Comparison of ENCODE assay signal across 1 cellular context in the genomic region with DNA sequence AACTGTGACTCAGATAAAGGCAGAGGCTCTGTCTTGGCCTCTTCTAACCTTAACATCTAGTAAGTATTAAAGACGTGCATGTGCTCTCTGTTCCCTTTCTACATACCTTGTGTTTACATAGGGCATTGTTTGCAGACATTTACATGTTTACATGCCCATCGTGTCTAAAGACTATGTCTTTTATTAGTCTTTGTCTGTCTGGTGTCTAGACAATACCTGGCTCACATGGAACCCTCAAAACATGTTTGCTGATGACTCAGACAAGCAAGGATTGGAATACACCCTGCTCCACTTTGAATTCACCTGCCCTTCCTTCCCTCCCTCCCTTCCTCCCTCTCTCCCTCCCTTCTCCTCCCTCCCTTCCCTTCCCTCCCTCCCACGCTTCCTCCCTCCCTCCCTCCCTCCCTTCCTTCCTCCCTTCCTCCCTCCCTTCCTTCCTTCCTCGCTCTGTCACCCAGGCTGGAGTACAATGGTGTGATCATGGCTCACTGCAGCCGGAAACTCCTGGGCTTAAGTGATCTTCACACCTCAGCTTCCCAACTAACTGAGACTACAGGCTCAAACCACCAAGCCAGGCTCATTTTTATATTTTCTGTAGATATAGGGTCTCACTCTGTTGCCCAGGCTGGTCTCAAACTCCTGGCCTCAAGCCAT.
TF ChIP-seq lines count a peak whose summit lies in the region.

No MANE protein-coding gene starts in this region.

TF ChIP-seq in HepG2, 621 proteins besides CTCF, POLR2A, EP300 and RAD21 (continued from another document and continues in another):
- TF ChIP-seq, protein P1, sequence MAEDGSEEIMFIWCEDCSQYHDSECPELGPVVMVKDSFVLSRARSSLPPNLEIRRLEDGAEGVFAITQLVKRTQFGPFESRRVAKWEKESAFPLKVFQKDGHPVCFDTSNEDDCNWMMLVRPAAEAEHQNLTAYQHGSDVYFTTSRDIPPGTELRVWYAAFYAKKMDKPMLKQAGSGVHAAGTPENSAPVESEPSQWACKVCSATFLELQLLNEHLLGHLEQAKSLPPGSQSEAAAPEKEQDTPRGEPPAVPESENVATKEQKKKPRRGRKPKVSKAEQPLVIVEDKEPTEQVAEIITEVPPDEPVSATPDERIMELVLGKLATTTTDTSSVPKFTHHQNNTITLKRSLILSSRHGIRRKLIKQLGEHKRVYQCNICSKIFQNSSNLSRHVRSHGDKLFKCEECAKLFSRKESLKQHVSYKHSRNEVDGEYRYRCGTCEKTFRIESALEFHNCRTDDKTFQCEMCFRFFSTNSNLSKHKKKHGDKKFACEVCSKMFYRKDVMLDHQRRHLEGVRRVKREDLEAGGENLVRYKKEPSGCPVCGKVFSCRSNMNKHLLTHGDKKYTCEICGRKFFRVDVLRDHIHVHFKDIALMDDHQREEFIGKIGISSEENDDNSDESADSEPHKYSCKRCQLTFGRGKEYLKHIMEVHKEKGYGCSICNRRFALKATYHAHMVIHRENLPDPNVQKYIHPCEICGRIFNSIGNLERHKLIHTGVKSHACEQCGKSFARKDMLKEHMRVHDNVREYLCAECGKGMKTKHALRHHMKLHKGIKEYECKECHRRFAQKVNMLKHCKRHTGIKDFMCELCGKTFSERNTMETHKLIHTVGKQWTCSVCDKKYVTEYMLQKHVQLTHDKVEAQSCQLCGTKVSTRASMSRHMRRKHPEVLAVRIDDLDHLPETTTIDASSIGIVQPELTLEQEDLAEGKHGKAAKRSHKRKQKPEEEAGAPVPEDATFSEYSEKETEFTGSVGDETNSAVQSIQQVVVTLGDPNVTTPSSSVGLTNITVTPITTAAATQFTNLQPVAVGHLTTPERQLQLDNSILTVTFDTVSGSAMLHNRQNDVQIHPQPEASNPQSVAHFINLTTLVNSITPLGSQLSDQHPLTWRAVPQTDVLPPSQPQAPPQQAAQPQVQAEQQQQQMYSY (CRISPR knock-in tag; IDR thresholded peaks at IDR 0.05) = no peak
- TF ChIP-seq NFYB (CRISPR knock-in tag; IDR thresholded peaks at IDR 0.05) (no peak), TCF7L2 (IDR thresholded peaks at IDR 0.05; ENCODE audit: low read depth, low read length) (no peak), ZNF101 (CRISPR knock-in tag; IDR thresholded peaks at IDR 0.05; ENCODE audit: borderline replicate concordance, low read depth) (no peak), SALL1 (CRISPR knock-in tag; IDR thresholded peaks at IDR 0.05) (peak; percentile 21; the same call in 1 of the 2 replicates), ZNF432 (CRISPR knock-in tag; IDR thresholded peaks at IDR 0.05; ENCODE audit: borderline replicate concordance) (no peak), PLRG1 (conservative IDR thresholded peaks at IDR 0.05) (no peak), ZNF350 (CRISPR knock-in tag; IDR thresholded peaks at IDR 0.05; ENCODE audit: borderline replicate concordance, low read depth) (no peak), DNMT3B (CRISPR knock-in tag; conservative IDR thresholded peaks at IDR 0.05) (no peak), GATAD2A (CRISPR knock-in tag; IDR thresholded peaks at IDR 0.05) (peak; percentile 88), ZNF629 (CRISPR knock-in tag; conservative IDR thresholded peaks at IDR 0.05) (no peak), ZNF672 (CRISPR knock-in tag; IDR thresholded peaks at IDR 0.05) (no peak), MED1 (CRISPR knock-in tag; IDR thresholded peaks at IDR 0.05) (peak; percentile 61), SMARCC2 (IDR thresholded peaks at IDR 0.05) (no peak), NBN (conservative IDR thresholded peaks at IDR 0.05) (no peak), ZNF354B (CRISPR knock-in tag; IDR thresholded peaks at IDR 0.05) (no peak), MAFF (IDR thresholded peaks at IDR 0.05; ENCODE audit: low read depth, low read length) (no peak), ZNF143 (CRISPR knock-in tag; IDR thresholded peaks at IDR 0.05) (no peak), CENPX (CRISPR knock-in tag; IDR thresholded peaks at IDR 0.05) (no peak), HNRNPH1 (optimal IDR thresholded peaks at IDR 0.05; ENCODE audit: low read depth, low read length) (no peak), KLF16 (CRISPR knock-in tag; IDR thresholded peaks at IDR 0.05) (0 out of 4 replicates have a peak, but pooled peaks of 1 of the 2 experiments have one; percentile 51), LCORL (IDR thresholded peaks at IDR 0.05) (no peak), LCORL (CRISPR knock-in tag; IDR thresholded peaks at IDR 0.05) (no peak), ATF7-NPFF (CRISPR knock-in tag; IDR thresholded peaks at IDR 0.05; ENCODE audit: low read depth) (no peak), KLF9 (CRISPR knock-in tag; IDR thresholded peaks at IDR 0.05; ENCODE audit: low read depth) (no peak), NFYC (CRISPR knock-in tag; IDR thresholded peaks at IDR 0.05) (no peak; the same call in 1 of the 2 replicates), YY1 (IDR thresholded peaks at IDR 0.05; ENCODE audit: insufficient read depth, insufficient replicate concordance, low read depth, low read length) (no peak), NAIF1 (CRISPR knock-in tag; IDR thresholded peaks at IDR 0.05; ENCODE audit: borderline replicate concordance) (no peak), HNF4A (CRISPR knock-in tag; IDR thresholded peaks at IDR 0.05) (no peak), TBX2 (CRISPR knock-in tag; IDR thresholded peaks at IDR 0.05; ENCODE audit: borderline replicate concordance) (peak; percentile 23; the same call in 1 of the 2 replicates), ZNF780A (CRISPR knock-in tag; IDR thresholded peaks at IDR 0.05) (no peak), SMAD1 (CRISPR knock-in tag; IDR thresholded peaks at IDR 0.05; ENCODE audit: borderline replicate concordance, low read depth) (no peak), ZFY (CRISPR knock-in tag; IDR thresholded peaks at IDR 0.05) (no peak), ZFP90 (CRISPR knock-in tag; IDR thresholded peaks at IDR 0.05; ENCODE audit: borderline replicate concordance) (no peak), TEAD3 (CRISPR knock-in tag; optimal IDR thresholded peaks at IDR 0.05; ENCODE audit: borderline replicate concordance) (peak; percentile 82), HCFC1 (IDR thresholded peaks at IDR 0.05; ENCODE audit: low read depth, low read length) (no peak)
- TF ChIP-seq, protein P2, sequence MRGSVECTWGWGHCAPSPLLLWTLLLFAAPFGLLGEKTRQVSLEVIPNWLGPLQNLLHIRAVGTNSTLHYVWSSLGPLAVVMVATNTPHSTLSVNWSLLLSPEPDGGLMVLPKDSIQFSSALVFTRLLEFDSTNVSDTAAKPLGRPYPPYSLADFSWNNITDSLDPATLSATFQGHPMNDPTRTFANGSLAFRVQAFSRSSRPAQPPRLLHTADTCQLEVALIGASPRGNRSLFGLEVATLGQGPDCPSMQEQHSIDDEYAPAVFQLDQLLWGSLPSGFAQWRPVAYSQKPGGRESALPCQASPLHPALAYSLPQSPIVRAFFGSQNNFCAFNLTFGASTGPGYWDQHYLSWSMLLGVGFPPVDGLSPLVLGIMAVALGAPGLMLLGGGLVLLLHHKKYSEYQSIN (CRISPR knock-in tag; IDR thresholded peaks at IDR 0.05; ENCODE audit: borderline replicate concordance) = no peak
- TF ChIP-seq, protein P3, sequence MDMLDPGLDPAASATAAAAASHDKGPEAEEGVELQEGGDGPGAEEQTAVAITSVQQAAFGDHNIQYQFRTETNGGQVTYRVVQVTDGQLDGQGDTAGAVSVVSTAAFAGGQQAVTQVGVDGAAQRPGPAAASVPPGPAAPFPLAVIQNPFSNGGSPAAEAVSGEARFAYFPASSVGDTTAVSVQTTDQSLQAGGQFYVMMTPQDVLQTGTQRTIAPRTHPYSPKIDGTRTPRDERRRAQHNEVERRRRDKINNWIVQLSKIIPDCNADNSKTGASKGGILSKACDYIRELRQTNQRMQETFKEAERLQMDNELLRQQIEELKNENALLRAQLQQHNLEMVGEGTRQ (IDR thresholded peaks at IDR 0.05; ENCODE audit: low read depth, low read length) = no peak
- TF ChIP-seq, protein P3 (CRISPR knock-in tag; IDR thresholded peaks at IDR 0.05; ENCODE audit: borderline replicate concordance) = no peak
- TF ChIP-seq, protein P4, sequence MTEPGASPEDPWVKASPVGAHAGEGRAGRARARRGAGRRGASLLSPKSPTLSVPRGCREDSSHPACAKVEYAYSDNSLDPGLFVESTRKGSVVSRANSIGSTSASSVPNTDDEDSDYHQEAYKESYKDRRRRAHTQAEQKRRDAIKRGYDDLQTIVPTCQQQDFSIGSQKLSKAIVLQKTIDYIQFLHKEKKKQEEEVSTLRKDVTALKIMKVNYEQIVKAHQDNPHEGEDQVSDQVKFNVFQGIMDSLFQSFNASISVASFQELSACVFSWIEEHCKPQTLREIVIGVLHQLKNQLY (CRISPR knock-in tag; IDR thresholded peaks at IDR 0.05) = no peak
- TF ChIP-seq, protein P5, sequence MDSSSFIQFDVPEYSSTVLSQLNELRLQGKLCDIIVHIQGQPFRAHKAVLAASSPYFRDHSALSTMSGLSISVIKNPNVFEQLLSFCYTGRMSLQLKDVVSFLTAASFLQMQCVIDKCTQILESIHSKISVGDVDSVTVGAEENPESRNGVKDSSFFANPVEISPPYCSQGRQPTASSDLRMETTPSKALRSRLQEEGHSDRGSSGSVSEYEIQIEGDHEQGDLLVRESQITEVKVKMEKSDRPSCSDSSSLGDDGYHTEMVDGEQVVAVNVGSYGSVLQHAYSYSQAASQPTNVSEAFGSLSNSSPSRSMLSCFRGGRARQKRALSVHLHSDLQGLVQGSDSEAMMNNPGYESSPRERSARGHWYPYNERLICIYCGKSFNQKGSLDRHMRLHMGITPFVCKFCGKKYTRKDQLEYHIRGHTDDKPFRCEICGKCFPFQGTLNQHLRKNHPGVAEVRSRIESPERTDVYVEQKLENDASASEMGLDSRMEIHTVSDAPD (CRISPR knock-in tag; IDR thresholded peaks at IDR 0.05) = no peak
- TF ChIP-seq, protein P6, sequence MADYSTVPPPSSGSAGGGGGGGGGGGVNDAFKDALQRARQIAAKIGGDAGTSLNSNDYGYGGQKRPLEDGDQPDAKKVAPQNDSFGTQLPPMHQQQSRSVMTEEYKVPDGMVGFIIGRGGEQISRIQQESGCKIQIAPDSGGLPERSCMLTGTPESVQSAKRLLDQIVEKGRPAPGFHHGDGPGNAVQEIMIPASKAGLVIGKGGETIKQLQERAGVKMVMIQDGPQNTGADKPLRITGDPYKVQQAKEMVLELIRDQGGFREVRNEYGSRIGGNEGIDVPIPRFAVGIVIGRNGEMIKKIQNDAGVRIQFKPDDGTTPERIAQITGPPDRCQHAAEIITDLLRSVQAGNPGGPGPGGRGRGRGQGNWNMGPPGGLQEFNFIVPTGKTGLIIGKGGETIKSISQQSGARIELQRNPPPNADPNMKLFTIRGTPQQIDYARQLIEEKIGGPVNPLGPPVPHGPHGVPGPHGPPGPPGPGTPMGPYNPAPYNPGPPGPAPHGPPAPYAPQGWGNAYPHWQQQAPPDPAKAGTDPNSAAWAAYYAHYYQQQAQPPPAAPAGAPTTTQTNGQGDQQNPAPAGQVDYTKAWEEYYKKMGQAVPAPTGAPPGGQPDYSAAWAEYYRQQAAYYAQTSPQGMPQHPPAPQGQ (CRISPR knock-in tag; IDR thresholded peaks at IDR 0.05; ENCODE audit: borderline replicate concordance) = no peak
- TF ChIP-seq, protein P7, sequence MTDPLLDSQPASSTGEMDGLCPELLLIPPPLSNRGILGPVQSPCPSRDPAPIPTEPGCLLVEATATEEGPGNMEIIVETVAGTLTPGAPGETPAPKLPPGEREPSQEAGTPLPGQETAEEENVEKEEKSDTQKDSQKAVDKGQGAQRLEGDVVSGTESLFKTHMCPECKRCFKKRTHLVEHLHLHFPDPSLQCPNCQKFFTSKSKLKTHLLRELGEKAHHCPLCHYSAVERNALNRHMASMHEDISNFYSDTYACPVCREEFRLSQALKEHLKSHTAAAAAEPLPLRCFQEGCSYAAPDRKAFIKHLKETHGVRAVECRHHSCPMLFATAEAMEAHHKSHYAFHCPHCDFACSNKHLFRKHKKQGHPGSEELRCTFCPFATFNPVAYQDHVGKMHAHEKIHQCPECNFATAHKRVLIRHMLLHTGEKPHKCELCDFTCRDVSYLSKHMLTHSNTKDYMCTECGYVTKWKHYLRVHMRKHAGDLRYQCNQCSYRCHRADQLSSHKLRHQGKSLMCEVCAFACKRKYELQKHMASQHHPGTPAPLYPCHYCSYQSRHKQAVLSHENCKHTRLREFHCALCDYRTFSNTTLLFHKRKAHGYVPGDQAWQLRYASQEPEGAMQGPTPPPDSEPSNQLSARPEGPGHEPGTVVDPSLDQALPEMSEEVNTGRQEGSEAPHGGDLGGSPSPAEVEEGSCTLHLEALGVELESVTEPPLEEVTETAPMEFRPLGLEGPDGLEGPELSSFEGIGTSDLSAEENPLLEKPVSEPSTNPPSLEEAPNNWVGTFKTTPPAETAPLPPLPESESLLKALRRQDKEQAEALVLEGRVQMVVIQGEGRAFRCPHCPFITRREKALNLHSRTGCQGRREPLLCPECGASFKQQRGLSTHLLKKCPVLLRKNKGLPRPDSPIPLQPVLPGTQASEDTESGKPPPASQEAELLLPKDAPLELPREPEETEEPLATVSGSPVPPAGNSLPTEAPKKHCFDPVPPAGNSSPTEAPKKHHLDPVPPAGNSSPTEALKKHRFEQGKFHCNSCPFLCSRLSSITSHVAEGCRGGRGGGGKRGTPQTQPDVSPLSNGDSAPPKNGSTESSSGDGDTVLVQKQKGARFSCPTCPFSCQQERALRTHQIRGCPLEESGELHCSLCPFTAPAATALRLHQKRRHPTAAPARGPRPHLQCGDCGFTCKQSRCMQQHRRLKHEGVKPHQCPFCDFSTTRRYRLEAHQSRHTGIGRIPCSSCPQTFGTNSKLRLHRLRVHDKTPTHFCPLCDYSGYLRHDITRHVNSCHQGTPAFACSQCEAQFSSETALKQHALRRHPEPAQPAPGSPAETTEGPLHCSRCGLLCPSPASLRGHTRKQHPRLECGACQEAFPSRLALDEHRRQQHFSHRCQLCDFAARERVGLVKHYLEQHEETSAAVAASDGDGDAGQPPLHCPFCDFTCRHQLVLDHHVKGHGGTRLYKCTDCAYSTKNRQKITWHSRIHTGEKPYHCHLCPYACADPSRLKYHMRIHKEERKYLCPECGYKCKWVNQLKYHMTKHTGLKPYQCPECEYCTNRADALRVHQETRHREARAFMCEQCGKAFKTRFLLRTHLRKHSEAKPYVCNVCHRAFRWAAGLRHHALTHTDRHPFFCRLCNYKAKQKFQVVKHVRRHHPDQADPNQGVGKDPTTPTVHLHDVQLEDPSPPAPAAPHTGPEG (CRISPR knock-in tag; IDR thresholded peaks at IDR 0.05) = no peak
- TF ChIP-seq, protein P8, sequence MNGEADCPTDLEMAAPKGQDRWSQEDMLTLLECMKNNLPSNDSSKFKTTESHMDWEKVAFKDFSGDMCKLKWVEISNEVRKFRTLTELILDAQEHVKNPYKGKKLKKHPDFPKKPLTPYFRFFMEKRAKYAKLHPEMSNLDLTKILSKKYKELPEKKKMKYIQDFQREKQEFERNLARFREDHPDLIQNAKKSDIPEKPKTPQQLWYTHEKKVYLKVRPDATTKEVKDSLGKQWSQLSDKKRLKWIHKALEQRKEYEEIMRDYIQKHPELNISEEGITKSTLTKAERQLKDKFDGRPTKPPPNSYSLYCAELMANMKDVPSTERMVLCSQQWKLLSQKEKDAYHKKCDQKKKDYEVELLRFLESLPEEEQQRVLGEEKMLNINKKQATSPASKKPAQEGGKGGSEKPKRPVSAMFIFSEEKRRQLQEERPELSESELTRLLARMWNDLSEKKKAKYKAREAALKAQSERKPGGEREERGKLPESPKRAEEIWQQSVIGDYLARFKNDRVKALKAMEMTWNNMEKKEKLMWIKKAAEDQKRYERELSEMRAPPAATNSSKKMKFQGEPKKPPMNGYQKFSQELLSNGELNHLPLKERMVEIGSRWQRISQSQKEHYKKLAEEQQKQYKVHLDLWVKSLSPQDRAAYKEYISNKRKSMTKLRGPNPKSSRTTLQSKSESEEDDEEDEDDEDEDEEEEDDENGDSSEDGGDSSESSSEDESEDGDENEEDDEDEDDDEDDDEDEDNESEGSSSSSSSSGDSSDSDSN (CRISPR knock-in tag; IDR thresholded peaks at IDR 0.05) = no peak
